ENCODE assay signal across 1 cellular context in the genomic region with DNA sequence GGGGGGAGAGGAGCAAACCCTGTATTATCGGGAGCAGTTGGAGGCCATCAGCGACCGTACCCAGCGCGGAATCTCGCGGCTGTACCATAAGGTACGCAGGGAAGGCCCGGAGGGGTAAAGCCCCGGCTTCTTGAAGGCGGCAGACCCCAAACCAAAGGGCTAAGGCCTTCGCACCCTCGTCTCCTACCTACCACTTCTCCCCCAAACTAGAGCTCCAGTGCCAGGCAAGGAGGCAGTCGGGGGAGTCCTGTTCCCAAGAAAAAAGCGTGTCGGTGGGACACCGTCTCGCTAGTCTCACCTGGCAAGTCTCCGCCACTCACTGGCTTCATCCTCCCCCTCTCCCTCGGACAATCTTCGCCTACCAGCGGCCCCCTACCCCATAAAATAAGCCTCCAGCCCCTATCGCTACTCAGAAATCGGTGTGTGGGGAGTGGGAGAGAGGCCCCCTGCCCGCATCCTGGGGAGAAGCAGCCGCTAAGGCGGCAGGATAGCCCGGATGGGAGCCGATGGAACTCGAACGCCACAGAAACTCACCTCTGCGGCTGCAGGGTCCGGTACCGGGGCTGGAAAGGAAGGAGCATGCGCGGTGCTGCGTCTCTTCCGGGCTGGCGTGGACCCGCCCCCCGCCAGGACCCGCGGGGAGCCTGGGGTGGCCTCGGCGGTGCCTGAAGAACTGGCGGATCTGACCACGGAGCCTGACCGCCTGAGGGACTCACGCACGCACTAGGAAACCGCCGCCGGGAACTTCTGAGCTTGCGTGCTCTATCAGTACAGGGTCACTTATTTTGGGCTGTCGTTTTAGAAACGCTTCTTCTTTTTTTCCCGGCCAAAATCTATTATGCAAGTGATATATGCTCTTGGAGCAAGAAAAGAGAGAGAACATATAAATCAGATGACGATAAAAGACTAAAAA.
TF ChIP-seq lines count a peak whose summit lies in the region.

A gene (minus strand): TSS at position 572 of the 913 bp plus-strand sequence. CDS start 848 bp downstream, outside the sequence.

TF ChIP-seq in Ishikawa, 13 proteins besides CTCF, POLR2A, EP300 and RAD21 (continued from another document):
- TF ChIP-seq, protein P1, sequence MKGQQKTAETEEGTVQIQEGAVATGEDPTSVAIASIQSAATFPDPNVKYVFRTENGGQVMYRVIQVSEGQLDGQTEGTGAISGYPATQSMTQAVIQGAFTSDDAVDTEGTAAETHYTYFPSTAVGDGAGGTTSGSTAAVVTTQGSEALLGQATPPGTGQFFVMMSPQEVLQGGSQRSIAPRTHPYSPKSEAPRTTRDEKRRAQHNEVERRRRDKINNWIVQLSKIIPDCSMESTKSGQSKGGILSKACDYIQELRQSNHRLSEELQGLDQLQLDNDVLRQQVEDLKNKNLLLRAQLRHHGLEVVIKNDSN (IDR thresholded peaks at IDR 0.05): no peak
- TF ChIP-seq CREB1 (IDR thresholded peaks at IDR 0.05; ENCODE audit: low read depth): no peak
- TF ChIP-seq, protein P2, sequence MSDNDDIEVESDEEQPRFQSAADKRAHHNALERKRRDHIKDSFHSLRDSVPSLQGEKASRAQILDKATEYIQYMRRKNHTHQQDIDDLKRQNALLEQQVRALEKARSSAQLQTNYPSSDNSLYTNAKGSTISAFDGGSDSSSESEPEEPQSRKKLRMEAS (IDR thresholded peaks at IDR 0.05): peak; percentile 88
- TF ChIP-seq TCF12 (IDR thresholded peaks at IDR 0.05; ENCODE audit: low read depth): no peak; the same call in 1 of the 2 replicates
- peak; percentile 98 for TF ChIP-seq TAF1 (IDR thresholded peaks at IDR 0.05; ENCODE audit: low read depth)
- 0 out of 2 replicates have a peak, but pooled peaks have one; percentile 1 for TF ChIP-seq CEBPB (IDR thresholded peaks at IDR 0.05)
- TF ChIP-seq EGR1 (IDR thresholded peaks at IDR 0.05): no peak
- 0 out of 2 replicates have a peak, but pooled peaks have one; percentile 30 for TF ChIP-seq YY1 (IDR thresholded peaks at IDR 0.05; ENCODE audit: low read depth)
- TF ChIP-seq TEAD4 (IDR thresholded peaks at IDR 0.05): no peak
- no peak for TF ChIP-seq ZBTB7A (IDR thresholded peaks at IDR 0.05; ENCODE audit: low read depth)
- TF ChIP-seq NFIC (IDR thresholded peaks at IDR 0.05): no peak
